10 cellular contexts compared by ENCODE assay signal in the genomic region with DNA sequence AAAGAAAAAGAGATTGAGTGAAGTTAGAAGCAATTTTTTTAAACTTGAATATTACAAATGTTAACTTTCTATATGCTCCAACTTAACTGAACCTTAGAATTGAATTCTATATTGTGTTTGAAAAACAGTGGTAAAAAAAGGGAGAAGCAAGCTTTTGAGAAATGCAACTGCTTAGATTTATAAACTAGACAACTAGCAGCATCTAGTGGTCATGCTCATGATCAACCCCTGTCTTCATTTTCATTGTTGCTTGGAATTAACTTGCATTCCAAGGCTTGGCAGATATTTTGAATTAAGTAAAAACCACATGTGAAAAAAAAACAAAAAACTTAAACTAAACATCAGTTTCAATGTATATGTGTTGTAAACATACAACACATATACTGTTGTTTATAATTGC.
DNase-seq lines count a peak whose midpoint lies in the region; ATAC-seq and TF ChIP-seq lines count a peak whose summit lies in the region.
"Had no signal": no experiment of that assay in that cellular context is flagged by ENCODE, and none has a peak within 500 bp of the region (broad histone marks: within the 10 kb centered on the region; RNA-seq: fewer than 3 reads in every experiment).

No MANE protein-coding gene starts in this region.

- ATAC-seq in lower lobe of right lung (no peak), GM19324 (IDR thresholded peaks at IDR 0.05; ENCODE audit: low FRiP score, unreplicated experiment) (no peak)
- ATAC-seq: sciatic nerve had no signal

- H3K4me3 ChIP-seq in DOHH2 (ENCODE audit: low read length) (no peak overlapping the region), LNCaP clone FGC (ENCODE audit: low read depth, low read length) (no peak overlapping the region), mammary epithelial cell (replicated peaks in 1 of 3; ENCODE audit: insufficient read depth in 1 of 3, low read depth in 2 of 3, low read length in 3 of 3) (no peak overlapping the region), lower lobe of right lung (no peak overlapping the region), vagina (no peak overlapping the region)
- H3K4me3 ChIP-seq: ascending aorta had no signal

- H2AFZ ChIP-seq in mammary epithelial cell (ENCODE audit: low read depth, low read length) = no peak overlapping the region

- no TSS peak for BruUV-seq in mammary epithelial cell (replicated peaks; lab: Mats Ljungman, UMichigan)

- H3K27me3 ChIP-seq in DOHH2 (ENCODE audit: control insufficient read depth, low read length) = no peaks in the 10 kb centered on the region
- peaks cover 5% of the 10 kb centered on the region for H3K27me3 ChIP-seq in mammary epithelial cell (ENCODE audit: insufficient read depth, low read length)
- H3K27me3 ChIP-seq in lower lobe of right lung (ENCODE audit: low read depth) = no peaks in the 10 kb centered on the region
- no peaks in the 10 kb centered on the region for H3K27me3 ChIP-seq in vagina
- H3K27me3 ChIP-seq: ascending aorta had no signal

- H3K9ac ChIP-seq in mammary epithelial cell (ENCODE audit: insufficient read depth, low read length) = no peak overlapping the region

- dilution Hi-C loops in mammary epithelial cell (cut with HindIII; ENCODE audit: low sequenced_read_pairs) = no loop called here

- in situ Hi-C loops in mammary epithelial cell (cut with MboI; ENCODE audit: low sequenced_read_pairs in 2 of 2) = no loop called here

- peak; percentile 37 for TF ChIP-seq CTCF in DOHH2 (IDR thresholded peaks at IDR 0.05; ENCODE audit: low read depth, low read length, poor library complexity, severe bottlenecking)
- TF ChIP-seq CTCF in LNCaP clone FGC (IDR thresholded peaks at IDR 0.05; ENCODE audit: control insufficient read depth, extremely low read depth, insufficient read depth) = peak; percentile 77
- peak; percentile 74 to 76 for TF ChIP-seq CTCF in mammary epithelial cell (conservative IDR thresholded peaks at IDR 0.05 in 1 of 2, IDR thresholded peaks at IDR 0.05 in 1 of 2; ENCODE audit: extremely low read depth in 1 of 2, insufficient read depth in 1 of 2, low read depth in 1 of 2, low read length in 2 of 2)
- TF ChIP-seq CTCF in lower lobe of right lung (IDR thresholded peaks at IDR 0.05) = no peak
- TF ChIP-seq CTCF in vagina (IDR thresholded peaks at IDR 0.05) = no peak

- H3K79me2 ChIP-seq in DOHH2 (ENCODE audit: control insufficient read depth, low read length) = no peaks in the 10 kb centered on the region
- H3K79me2 ChIP-seq in mammary epithelial cell (ENCODE audit: insufficient read depth, low read length) = no peaks in the 10 kb centered on the region

- no peak overlapping the region for H3K4me2 ChIP-seq in DOHH2 (ENCODE audit: low read length)
- no peak overlapping the region for H3K4me2 ChIP-seq in mammary epithelial cell (ENCODE audit: insufficient read depth, low read depth, low read length)

- DNase-seq in LNCaP clone FGC (ENCODE audit: low read depth) (no peak), mammary epithelial cell (peak; percentile 1), myocyte (ENCODE audit: low read depth) (peak; percentile 19), lower lobe of right lung (no peak), GM19240 (ENCODE audit: insufficient read length, low spot score) (no peak), vagina (ENCODE audit: extremely low spot score in 2 of 2) (no peak)

- H4K20me1 ChIP-seq in DOHH2 (ENCODE audit: control insufficient read depth, insufficient read depth, low read depth, low read length) (no peaks in the 10 kb centered on the region), mammary epithelial cell (ENCODE audit: insufficient read depth, low read length) (no peaks in the 10 kb centered on the region)

- CTCF ChIA-PET in mammary epithelial cell (lab: Charles Lee; ENCODE audit: low non-redundant PET) = interaction anchor here (0.7 kb wide), 1 partner anchor 321 kb away, joined by 4 read pairs; no protein-coding TSS in a partner anchor

- no peaks in the 10 kb centered on the region for H3K9me2 ChIP-seq in DOHH2 (replicated peaks; ENCODE audit: control insufficient read depth, low read length)

- no peak overlapping the region for H3K27ac ChIP-seq in DOHH2 (ENCODE audit: low read depth, low read length)
- H3K27ac ChIP-seq in mammary epithelial cell (ENCODE audit: insufficient read depth, low read depth, low read length) = no peak overlapping the region
- H3K27ac ChIP-seq in lower lobe of right lung = no peak overlapping the region
- no peak overlapping the region for H3K27ac ChIP-seq in vagina
- H3K27ac ChIP-seq: ascending aorta had no signal

- no peak for TF ChIP-seq POLR2A in vagina (IDR thresholded peaks at IDR 0.05)

- H3F3A ChIP-seq in DOHH2 (ENCODE audit: control insufficient read depth, insufficient read depth) = no peaks in the 10 kb centered on the region

- H3K4me1 ChIP-seq in DOHH2 (ENCODE audit: control insufficient read depth, low read length) (no peaks in the 10 kb centered on the region), mammary epithelial cell (ENCODE audit: insufficient read depth, low read length) (no peaks in the 10 kb centered on the region), lower lobe of right lung (no peaks in the 10 kb centered on the region), vagina (no peaks in the 10 kb centered on the region)
- H3K4me1 ChIP-seq: ascending aorta had no signal

- intact Hi-C loops in mammary epithelial cell (cut with micrococcal nuclease) = loop anchor here (1.0 to 2.0 kb wide), 2 partner anchors 83 to 136 kb away; no protein-coding TSS in a partner anchor
- intact Hi-C loops in lower lobe of right lung (cut with DNase I) = no loop called here
- intact Hi-C loops in vagina (cut with DNase I) = no loop called here

- H3K9me3 ChIP-seq in DOHH2 (ENCODE audit: control insufficient read depth, insufficient read depth, low read length) = no peaks in the 10 kb centered on the region
- H3K9me3 ChIP-seq in mammary epithelial cell (replicated peaks; ENCODE audit: insufficient read depth, low read length) = no peaks in the 10 kb centered on the region
- no peaks in the 10 kb centered on the region for H3K9me3 ChIP-seq in lower lobe of right lung
- H3K9me3 ChIP-seq in vagina = no peaks in the 10 kb centered on the region
- H3K9me3 ChIP-seq: ascending aorta had no signal

- H3K36me3 ChIP-seq in DOHH2 (ENCODE audit: control insufficient read depth, low read length) = no peaks in the 10 kb centered on the region
- no peaks in the 10 kb centered on the region for H3K36me3 ChIP-seq in mammary epithelial cell (ENCODE audit: insufficient read depth, low read length)
- no peaks in the 10 kb centered on the region for H3K36me3 ChIP-seq in lower lobe of right lung
- H3K36me3 ChIP-seq in vagina = no peaks in the 10 kb centered on the region
- H3K36me3 ChIP-seq: ascending aorta had no signal

Comparison
In these comparisons a context has a peak if more than half of its experiments do, and no peak if none do; other contexts are left out.
1. CTCF ChIP-seq: peak in DOHH2 (single experiment), LNCaP clone FGC (single experiment) and mammary epithelial cell (2 of 2); none in lower lobe of right lung (single experiment) and vagina (0 of 3).
2. DNase-seq: peak in mammary epithelial cell (single experiment) and myocyte (single experiment); none in LNCaP clone FGC (single experiment), lower lobe of right lung (single experiment), GM19240 (single experiment) and vagina (0 of 2).